15 cellular contexts compared by ENCODE assay signal in genomic region chr16:476039-476438, GRCh38. TPM values are rescaled to one million over a fixed set of nuclear protein-coding genes. Genes with fewer than 3 reads are reported as not detected.
DNase-seq lines count a peak whose midpoint lies in the region; ATAC-seq and TF ChIP-seq lines count a peak whose summit lies in the region.
"Had no signal": no experiment of that assay in that cellular context is flagged by ENCODE, and none has a peak within 500 bp of the region (broad histone marks: within the 10 kb centered on the region; RNA-seq: fewer than 3 reads in every experiment).

No MANE protein-coding gene starts in this region.

- H3K23ac ChIP-seq in mesenchymal stem cell (ENCODE audit: low read length in 2 of 2), result no peak overlapping the region

- intact Hi-C loops in left ventricle myocardium superior (cut with micrococcal nuclease) (no loop called here), Right ventricle myocardium superior (cut with DNase I) (no loop called here), transverse colon (cut with DNase I; ENCODE audit: low total_unique reads) (no loop called here)

- H3K36me3 ChIP-seq in mesenchymal stem cell (ENCODE audit: control insufficient read depth in 1 of 2, insufficient read depth in 2 of 2, low read depth in 1 of 2, low read length in 2 of 2), result peaks cover 11 to 16% of the 10 kb centered on the region in 2 experiments
- H3K36me3 ChIP-seq in transverse colon, result no peaks in the 10 kb centered on the region

- H4K91ac ChIP-seq in mesenchymal stem cell (ENCODE audit: low read length), result no peak overlapping the region

- H3K14ac ChIP-seq in mesenchymal stem cell (ENCODE audit: low read length in 2 of 2), result no peak overlapping the region

- 100% methylated on average over 5 of the region's 6 CpGs for WGBS in mesenchymal stem cell
- 50 to 73% methylated on average over 3 to 6 of the region's 6 CpGs for WGBS in transverse colon (ENCODE audit: low coverage in 1 of 2), 2 donors

- no peak overlapping the region for H2BK15ac ChIP-seq in mesenchymal stem cell (ENCODE audit: low read depth, poor library complexity, severe bottlenecking)

- H3K27ac ChIP-seq in mesenchymal stem cell (ENCODE audit: low read length, poor library complexity, severe bottlenecking), result no peak overlapping the region
- peak overlapping the region in 1 of 4 donors; percentile 61 for H3K27ac ChIP-seq in transverse colon
- H3K27ac ChIP-seq in foreskin keratinocyte, result no peak overlapping the region

- H4K8ac ChIP-seq in mesenchymal stem cell (ENCODE audit: low read length), result no peak overlapping the region

- H2BK12ac ChIP-seq in mesenchymal stem cell (ENCODE audit: low read length in 2 of 2), result no peak overlapping the region

- peak overlapping the region; percentile 59 for H2AK5ac ChIP-seq in mesenchymal stem cell (ENCODE audit: low read length, severe bottlenecking)

- no peak overlapping the region for H3K18ac ChIP-seq in mesenchymal stem cell (ENCODE audit: low read depth in 1 of 2, low read length in 2 of 2)

- H3K79me1 ChIP-seq in mesenchymal stem cell (replicated peaks; ENCODE audit: low read length, poor library complexity, severe bottlenecking), result peaks cover 18% of the 10 kb centered on the region

- DNase-seq in left ventricle myocardium superior (peak; percentile 58), Right ventricle myocardium superior (no peak), dermis blood vessel endothelial cell (peak; percentile 11), mesenchymal stem cell (no peak), transverse colon (peak; percentile 20), foreskin keratinocyte (no peak), T-helper 2 cell (no peak)
- DNase-seq: DMS79 treated with DMSO at 0.1 percent for 48 hours, NCI-H1105 treated with DMSO at 0.1 percent for 48 hours, NCI-H1694, NCI-H510A treated with DMSO at 0.1 percent for 48 hours, NCI-H82 had no signal

- no peak overlapping the region for H2BK120ac ChIP-seq in mesenchymal stem cell (ENCODE audit: low read depth, low read length)

- TF ChIP-seq EP300 in transverse colon (IDR thresholded peaks at IDR 0.05; ENCODE audit: low read depth), result no peak

- in situ Hi-C loops in transverse colon (cut with MboI; ENCODE audit: low pct_ligation_motif_present in 1 of 4, low pct_unique_long_range_greater_than_20kb in 1 of 4, low sequenced_read_pairs in 3 of 4), result no loop called here

- H3K27me3 ChIP-seq in mesenchymal stem cell (ENCODE audit: control insufficient read depth in 1 of 2, insufficient read depth in 1 of 2, low read length in 2 of 2) (no peaks in the 10 kb centered on the region), transverse colon (no peaks in the 10 kb centered on the region), foreskin keratinocyte (no peaks in the 10 kb centered on the region)

- H3K4me3 ChIP-seq in mesenchymal stem cell (ENCODE audit: insufficient read depth in 1 of 2, low read depth in 1 of 2, low read length in 2 of 2) (no peak overlapping the region), transverse colon (no peak overlapping the region)
- H3K4me3 ChIP-seq: HAP-1, K562 had no signal

- peaks cover 49% of the 10 kb centered on the region for H3K4me1 ChIP-seq in mesenchymal stem cell (ENCODE audit: control insufficient read depth, insufficient read depth, low read depth, low read length)
- peaks cover 0 to 8% (median 5%) of the 10 kb centered on the region in 4 donors for H3K4me1 ChIP-seq in transverse colon
- no peaks in the 10 kb centered on the region for H3K4me1 ChIP-seq in foreskin keratinocyte
- H3K4me1 ChIP-seq: HAP-1 had no signal

- ATAC-seq in left ventricle myocardium superior, result peak; percentile 26
- no peak for ATAC-seq in Right ventricle myocardium superior (ENCODE audit: poor library complexity)
- no peak for ATAC-seq in foreskin keratinocyte
- no peak for ATAC-seq in HG03045 (IDR thresholded peaks at IDR 0.05; ENCODE audit: unreplicated experiment)
- ATAC-seq: K562 had no signal

- no peak overlapping the region for H3K4ac ChIP-seq in mesenchymal stem cell (ENCODE audit: low read depth in 1 of 2, low read length in 2 of 2)

- no peak overlapping the region for H3K9ac ChIP-seq in mesenchymal stem cell (ENCODE audit: low read length)

- TF ChIP-seq CTCF in transverse colon (IDR thresholded peaks at IDR 0.05) (no peak), foreskin keratinocyte (conservative IDR thresholded peaks at IDR 0.05) (no peak)

- H3K4me2 ChIP-seq in mesenchymal stem cell (ENCODE audit: low read length, poor library complexity, severe bottlenecking), result no peak overlapping the region

- no peak overlapping the region for H2AFZ ChIP-seq in mesenchymal stem cell (ENCODE audit: low read depth, low read length)

- H3K9me3 ChIP-seq in mesenchymal stem cell (ENCODE audit: control insufficient read depth, low read length) (no peaks in the 10 kb centered on the region), transverse colon (no peaks in the 10 kb centered on the region)
- H3K9me3 ChIP-seq: HAP-1 had no signal

- TF ChIP-seq POLR2A in transverse colon (IDR thresholded peaks at IDR 0.05), result no peak

- H2BK5ac ChIP-seq in mesenchymal stem cell (ENCODE audit: low read depth, low read length, poor library complexity, severe bottlenecking), result no peak overlapping the region

RNA-seq across cellular contexts. Expression of gene RAB11FIP3, which starts 50.6 kb away (rescaled TPM):
- total RNA-seq in left ventricle myocardium superior (28.3 TPM), Right ventricle myocardium superior (25.4 TPM), dermis blood vessel endothelial cell (34.9 and 46.8 TPM in 2 replicates), transverse colon (10 to 100 TPM; 21.6 to 56.5 (median 42.2) TPM), foreskin keratinocyte (14.9 and 15.1 TPM in 2 replicates)
- 15.0 TPM for polyA plus RNA-seq in mesenchymal stem cell (2013, experiment 1 of 2)
- 14.4 TPM for polyA plus RNA-seq in mesenchymal stem cell (2013, experiment 2 of 2)
- polyA plus RNA-seq in foreskin keratinocyte, result 10.9 and 12.0 TPM in 2 replicates

RNA-seq across cellular contexts. Expression of gene CAPN15, which starts 51.5 kb away (rescaled TPM):
- 17.8 TPM for total RNA-seq in left ventricle myocardium superior
- total RNA-seq in Right ventricle myocardium superior, result 17.7 TPM
- total RNA-seq in dermis blood vessel endothelial cell, result 50.5 and 83.4 TPM in 2 replicates
- 22.1 TPM for polyA plus RNA-seq in mesenchymal stem cell (2013, experiment 1 of 2)
- 19.9 TPM for polyA plus RNA-seq in mesenchymal stem cell (2013, experiment 2 of 2)
- 100 to 1,000 TPM; 108 to 388 (median 175) TPM for total RNA-seq in transverse colon
- 46.9 and 47.1 TPM in 2 replicates for total RNA-seq in foreskin keratinocyte
- 38.5 and 39.4 TPM in 2 replicates for polyA plus RNA-seq in foreskin keratinocyte

Comparison
In these comparisons a context has a peak if more than half of its experiments do, and no peak if none do; other contexts are left out.
1. DNase-seq: peak in left ventricle myocardium superior (single experiment), dermis blood vessel endothelial cell (single experiment) and transverse colon (single experiment); none in Right ventricle myocardium superior (single experiment), mesenchymal stem cell (single experiment), foreskin keratinocyte (0 of 2) and T-helper 2 cell (0 of 5).